ENCODE assay signal across 7 cellular contexts in genomic region chr17:42798383-42799380, GRCh38. TPM values are rescaled to one million over a fixed set of nuclear protein-coding genes. Genes with fewer than 3 reads are reported as not detected.
DNase-seq lines count a peak whose midpoint lies in the region; ATAC-seq and TF ChIP-seq lines count a peak whose summit lies in the region.

Gene CNTD1, plus strand, starts transcription at chr17:42798861. Its CDS starts 207 bp downstream, at chr17:42799068.
Gene COA3, minus strand, starts transcription at chr17:42798704. Its CDS starts 23 bp downstream, at chr17:42798681.

- no peaks in the 10 kb centered on the region for H3K9me3 ChIP-seq in left lung

- H3K27ac Mint-ChIP-seq in dendritic cell treated with granulocyte-macrophage colony-stimulating factor and Interleukin-4, amounts not matched to agents 40 ng/mL and 50 ng/mL, for 4 days = peak within 1 kb of the TSS; percentile 79

- H3K36me3 Mint-ChIP-seq in dendritic cell treated with granulocyte-macrophage colony-stimulating factor and Interleukin-4, amounts not matched to agents 40 ng/mL and 50 ng/mL, for 4 days (ENCODE audit: low read depth) = peaks cover 14% of the 10 kb centered on the region

- no peaks in the 10 kb centered on the region for H3K9me3 Mint-ChIP-seq in dendritic cell treated with granulocyte-macrophage colony-stimulating factor and Interleukin-4, amounts not matched to agents 40 ng/mL and 50 ng/mL, for 4 days

- H3K4me1 Mint-ChIP-seq in dendritic cell treated with granulocyte-macrophage colony-stimulating factor and Interleukin-4, amounts not matched to agents 40 ng/mL and 50 ng/mL, for 4 days (ENCODE audit: low read depth) = peaks cover 30% of the 10 kb centered on the region

- H3K27me3 Mint-ChIP-seq in dendritic cell treated with granulocyte-macrophage colony-stimulating factor and Interleukin-4, amounts not matched to agents 40 ng/mL and 50 ng/mL, for 4 days = peaks cover 10% of the 10 kb centered on the region

- intact Hi-C loops in dendritic cell treated with granulocyte-macrophage colony-stimulating factor and Interleukin-4, amounts not matched to agents 40 ng/mL and 50 ng/mL, for 4 days (cut with micrococcal nuclease) = no loop called here
- intact Hi-C loops in left lung (cut with DNase I) = no loop called here

- peaks cover 13 to 23% of the 10 kb centered on the region in 2 donors for H3K4me1 ChIP-seq in left lung

- DNase-seq in NCI-H510A (lab: John Stamatoyannopoulos, UW) = peak; percentile 76
- peak; percentile 72 for DNase-seq in activated CD4-positive, alpha-beta T cell treated with anti-CD3 and anti-CD28 coated beads, Interleukin-2, amount 50 U/mL, for 1 hour
- DNase-seq in left lung = peak; percentile 90 to 96
- DNase-seq in stimulated activated CD4-positive, alpha-beta T cell treated with anti-CD3 and anti-CD28 coated beads, Interleukin-2, amount 100 ng/mL, for 24 hours = peak; percentile 82 to 87

- TF ChIP-seq POLR2A in GM15510 (IDR thresholded peaks at IDR 0.05; ENCODE audit: borderline replicate concordance, extremely low read depth, insufficient read length) = peak; percentile 72

- ATAC-seq in HG03097 (IDR thresholded peaks at IDR 0.05; ENCODE audit: low FRiP score, unreplicated experiment) (peak; percentile 84), left lung (peak; percentile 97)

- H3K27ac ChIP-seq in left lung = peak within 1 kb of the TSS; percentile 68 to 70

- H3K4me3 ChIP-seq in left lung = peak within 1 kb of the TSS; percentile 81 to 82

- H3K4me3 Mint-ChIP-seq in dendritic cell treated with granulocyte-macrophage colony-stimulating factor and Interleukin-4, amounts not matched to agents 40 ng/mL and 50 ng/mL, for 4 days = peak within 1 kb of the TSS; percentile 81

- peaks cover 0 to 7% of the 10 kb centered on the region in 2 donors for H3K36me3 ChIP-seq in left lung

- no peaks in the 10 kb centered on the region for H3K27me3 ChIP-seq in left lung

- no peak for TF ChIP-seq CTCF in left lung (IDR thresholded peaks at IDR 0.05)

RNA-seq across cellular contexts. Expression of gene CNTD1, which starts in this region (rescaled TPM):
- 1 to 10 TPM in 1 of 2 donors, not detected in 1; 1.5 TPM for total RNA-seq in left lung

RNA-seq across cellular contexts. Expression of gene COA3, which starts in this region (rescaled TPM):
- 10 to 100 TPM; 59.1 to 83.1 TPM for total RNA-seq in left lung

Comparison
In these comparisons a context has a peak if more than half of its experiments do, and no peak if none do; other contexts are left out.
1. Peak in every context shown above with its lines: DNase-seq, ATAC-seq, H3K4me3 ChIP-seq and H3K27ac ChIP-seq.